8 cellular contexts compared by ENCODE assay signal in genomic region chr10:99976886-99977391, GRCh38. TPM values are rescaled to one million over a fixed set of nuclear protein-coding genes. Genes with fewer than 3 reads are reported as not detected.
A peak's percentile ranks its signal among the peaks of the same experiment; 100 is the strongest.
DNase-seq lines count a peak whose midpoint lies in the region; ATAC-seq and TF ChIP-seq lines count a peak whose summit lies in the region.

No MANE protein-coding gene starts in this region.

- TF ChIP-seq CTCF in DOHH2 (IDR thresholded peaks at IDR 0.05; ENCODE audit: low read depth, low read length, poor library complexity, severe bottlenecking) = no peak
- no peak for TF ChIP-seq CTCF in SK-N-SH (IDR thresholded peaks at IDR 0.05)
- TF ChIP-seq CTCF in foreskin keratinocyte (conservative IDR thresholded peaks at IDR 0.05) = no peak
- no peak for TF ChIP-seq CTCF in gastrocnemius medialis (IDR thresholded peaks at IDR 0.05 in 4 of 5, conservative IDR thresholded peaks at IDR 0.05 in 1 of 5)

- H3F3A ChIP-seq in DOHH2 (ENCODE audit: control insufficient read depth, insufficient read depth) (peaks cover 27% of the 10 kb centered on the region), SK-N-SH (replicated peaks; ENCODE audit: insufficient read depth) (peaks cover 50% of the 10 kb centered on the region)

- peak overlapping the region; percentile 63; the same call in 1 of the 2 replicates for H3K9ac ChIP-seq in SK-N-SH

- H3K4me1 ChIP-seq in DOHH2 (ENCODE audit: control insufficient read depth, low read length) (peaks cover 88% of the 10 kb centered on the region), SK-N-SH (ENCODE audit: control insufficient read depth in 1 of 2, insufficient read depth in 2 of 2, low read depth in 1 of 2, low read length in 1 of 2) (peaks cover 0 to 54% of the 10 kb centered on the region in 2 experiments; a peak in 3 of 4 replicates), foreskin keratinocyte (peaks cover 34% of the 10 kb centered on the region), gastrocnemius medialis (peaks cover 41 to 49% of the 10 kb centered on the region in 2 donors)

- DNase-seq in SK-N-SH (no peak), foreskin keratinocyte (peak; percentile 93 to 99), gastrocnemius medialis (no peak), SKM-1 treated with dmso at 0.1 percent for 144 hours (lab: John Stamatoyannopoulos, UW; ENCODE audit: unreplicated experiment) (no peak)

- in situ Hi-C loops in gastrocnemius medialis (cut with MboI; ENCODE audit: low sequenced_read_pairs in 4 of 4) = no loop called here

- CTCF ChIA-PET in SK-N-SH (lab: Yijun Ruan, JAX) = interaction anchor here (1.0 to 2.0 kb wide), 2 partner anchors 10 to 32 kb away, joined by 4 to 11 read pairs; partner anchors contain the start of gene DNMBP

- H3K9me3 ChIP-seq in DOHH2 (ENCODE audit: control insufficient read depth, insufficient read depth, low read length) (no peaks in the 10 kb centered on the region), SK-N-SH (no peaks in the 10 kb centered on the region), gastrocnemius medialis (no peaks in the 10 kb centered on the region)

- H3K27ac ChIP-seq in DOHH2 (ENCODE audit: low read depth, low read length) = peak overlapping the region; percentile 97
- peak overlapping the region; percentile 69 to 94 for H3K27ac ChIP-seq in SK-N-SH (ENCODE audit: low read depth in 2 of 2, low read length in 1 of 2)
- H3K27ac ChIP-seq in foreskin keratinocyte = peak overlapping the region; percentile 98
- peak overlapping the region; percentile 41 to 71 (median 60) for H3K27ac ChIP-seq in gastrocnemius medialis

- TF ChIP-seq RAD21 in SK-N-SH (IDR thresholded peaks at IDR 0.05; ENCODE audit: low read length) = no peak

- no peak for TF ChIP-seq POLR2A in gastrocnemius medialis (IDR thresholded peaks at IDR 0.05)

- peaks cover 100% of the 10 kb centered on the region for H3K79me2 ChIP-seq in DOHH2 (ENCODE audit: control insufficient read depth, low read length)
- peaks cover 96% of the 10 kb centered on the region for H3K79me2 ChIP-seq in SK-N-SH (ENCODE audit: insufficient read depth)

- 7% methylated on average over 3 of the region's 3 CpGs for WGBS in SK-N-SH (ENCODE audit: low lambda C conversion rate)

- POLR2A ChIA-PET in SK-N-SH (lab: Yijun Ruan, JAX) = no interaction called here

- H3K36me3 ChIP-seq in DOHH2 (ENCODE audit: control insufficient read depth, low read length) (peaks cover 46% of the 10 kb centered on the region), SK-N-SH (replicated peaks in 1 of 2; ENCODE audit: control insufficient read depth in 1 of 2, insufficient read depth in 2 of 2, low read length in 1 of 2) (peaks cover 0 to 35% of the 10 kb centered on the region in 2 experiments), gastrocnemius medialis (no peaks in the 10 kb centered on the region)

- H3K27me3 ChIP-seq in DOHH2 (ENCODE audit: control insufficient read depth, low read length) (no peaks in the 10 kb centered on the region), SK-N-SH (ENCODE audit: insufficient read depth) (no peaks in the 10 kb centered on the region), foreskin keratinocyte (no peaks in the 10 kb centered on the region), gastrocnemius medialis (no peaks in the 10 kb centered on the region)

- intact Hi-C loops in gastrocnemius medialis (cut with DNase I; ENCODE audit: low total_unique reads) = loop anchor here (5.0 kb wide), 2 partner anchors 35 to 70 kb away; no protein-coding TSS in a partner anchor

- H4K20me1 ChIP-seq in DOHH2 (ENCODE audit: control insufficient read depth, insufficient read depth, low read depth, low read length) (no peaks in the 10 kb centered on the region), SK-N-SH (ENCODE audit: insufficient read depth) (no peaks in the 10 kb centered on the region)

- H3K9me2 ChIP-seq in DOHH2 (replicated peaks; ENCODE audit: control insufficient read depth, low read length) (no peaks in the 10 kb centered on the region), SK-N-SH (no peaks in the 10 kb centered on the region)

- H3K4me3 ChIP-seq in DOHH2 (ENCODE audit: low read length) (peak overlapping the region; percentile 66), SK-N-SH (ENCODE audit: low read depth in 2 of 2, low read length in 1 of 2) (no peak overlapping the region; a peak in 1 of 4 replicates), gastrocnemius medialis (peak overlapping the region in 1 of 4 donors; percentile 7)

- H2AFZ ChIP-seq in SK-N-SH (ENCODE audit: low read depth) = no peak overlapping the region

- ATAC-seq in foreskin keratinocyte (peak; percentile 97), gastrocnemius medialis (peak; percentile 56 to 73), GM19467 (IDR thresholded peaks at IDR 0.05; ENCODE audit: unreplicated experiment) (no peak), GM21360 (IDR thresholded peaks at IDR 0.05; ENCODE audit: unreplicated experiment) (no peak)
- no peak for ATAC-seq in activated CD4-positive, CD25-positive, alpha-beta regulatory T cell treated with anti-CD3 and anti-CD28 coated beads, Interleukin-2, amount 50 U/mL, for 24 hours

- H3K4me2 ChIP-seq in DOHH2 (ENCODE audit: low read length) (peak overlapping the region; percentile 91), SK-N-SH (peak overlapping the region; percentile 63; the same call in 1 of the 2 replicates)

- TF ChIP-seq EP300 in SK-N-SH (IDR thresholded peaks at IDR 0.05; ENCODE audit: borderline replicate concordance in 1 of 2, low read depth in 1 of 2, low read length in 1 of 2) = peak in 1 of 2 experiments; percentile 31; a peak in 1 of 4 replicates

TF ChIP-seq in SK-N-SH, 30 proteins besides CTCF, POLR2A, EP300 and RAD21 (continues in another document):
- no peak for TF ChIP-seq USF2 (IDR thresholded peaks at IDR 0.05; ENCODE audit: borderline replicate concordance, low read depth, low read length)
- TF ChIP-seq TCF12 (IDR thresholded peaks at IDR 0.05) = peak; percentile 69
- TF ChIP-seq TEAD4 (IDR thresholded peaks at IDR 0.05; ENCODE audit: borderline replicate concordance, insufficient read depth) = peak; percentile 54; the same call in 1 of the 2 replicates
- TF ChIP-seq RFX5 (IDR thresholded peaks at IDR 0.05; ENCODE audit: low read length) = no peak
- TF ChIP-seq RXRA (IDR thresholded peaks at IDR 0.05; ENCODE audit: borderline replicate concordance, low read depth) = peak; percentile 83; the same call in 1 of the 2 replicates
- no peak for TF ChIP-seq REST (IDR thresholded peaks at IDR 0.05; ENCODE audit: low read depth, low read length)
- TF ChIP-seq USF1 (IDR thresholded peaks at IDR 0.05; ENCODE audit: borderline replicate concordance, low read depth) = no peak
- TF ChIP-seq FOXJ3 (CRISPR knock-in tag; IDR thresholded peaks at IDR 0.05) = no peak
- TF ChIP-seq YY1 (IDR thresholded peaks at IDR 0.05; ENCODE audit: low read depth) = peak; percentile 53; the same call in 1 of the 2 replicates
- peak; percentile 67 for TF ChIP-seq PBX3 (IDR thresholded peaks at IDR 0.05)

RNA-seq across cellular contexts. Expression of gene DNMBP, which starts 32.8 kb away (rescaled TPM):
- polyA plus RNA-seq in SK-N-SH (2012; rRNA removed) (36.0 and 40.2 TPM in 2 replicates), foreskin keratinocyte (9.4 and 10.1 TPM in 2 replicates)
- 26.0 and 28.4 TPM in 2 replicates for polyA plus RNA-seq in SK-N-SH (2012; cell fraction: cytosol; rRNA removed)
- polyA plus RNA-seq in SK-N-SH (2012; cell fraction: nucleus; rRNA removed) = 82.1 and 97.2 TPM in 2 replicates
- total RNA-seq in foreskin keratinocyte (24.3 and 24.5 TPM in 2 replicates), gastrocnemius medialis (10 to 100 TPM in 3 of 4 donors, 1 to 10 TPM in 1; 9.5 to 22.5 (median 15.0) TPM)

Comparison
In these comparisons a context has a peak if more than half of its experiments do, and no peak if none do; other contexts are left out.
1. DNase-seq: peak in foreskin keratinocyte (2 of 2); none in SK-N-SH (single experiment), gastrocnemius medialis (0 of 2) and SKM-1 treated with dmso at 0.1 percent for 144 hours (single experiment).
2. ATAC-seq: peak in foreskin keratinocyte (single experiment) and gastrocnemius medialis (2 of 2); none in activated CD4-positive, CD25-positive, alpha-beta regulatory T cell treated with anti-CD3 and anti-CD28 coated beads, Interleukin-2, amount 50 U/mL, for 24 hours (0 of 2), GM19467 (single experiment) and GM21360 (single experiment).
3. Peak in every context shown above with its lines, with median percentiles within 50 percentile points of each other: H3K27ac ChIP-seq.